ENCODE assay signal across 13 cellular contexts in genomic region chrX:11629593-11630211, GRCh38. TPM values are rescaled to one million over a fixed set of nuclear protein-coding genes. Genes with fewer than 3 reads are reported as not detected.
DNase-seq lines count a peak whose midpoint lies in the region; ATAC-seq and TF ChIP-seq lines count a peak whose summit lies in the region.
"Had no signal": no experiment of that assay in that cellular context is flagged by ENCODE, and none has a peak within 500 bp of the region (broad histone marks: within the 10 kb centered on the region; RNA-seq: fewer than 3 reads in every experiment).

No MANE protein-coding gene starts in this region.

- intact Hi-C loops in colonic mucosa (cut with DNase I), result no loop called here
- intact Hi-C loops in mucosa of descending colon (cut with DNase I, micrococcal nuclease), result no loop called here

- ATAC-seq in GM19452 (IDR thresholded peaks at IDR 0.05; ENCODE audit: unreplicated experiment) (peak; percentile 56), mucosa of descending colon (no peak)

- H3K56ac ChIP-seq in H9 (ENCODE audit: insufficient read length, low read depth, low read length), result no peak overlapping the region

- H4K5ac ChIP-seq in H9 (ENCODE audit: insufficient read length, low read depth, low read length), result no peak overlapping the region

- H2BK20ac ChIP-seq in H9 (ENCODE audit: low read depth, low read length, poor library complexity, severe bottlenecking), result no peak overlapping the region

- H3K36me3 ChIP-seq in colonic mucosa (no peaks in the 10 kb centered on the region), mucosa of descending colon (ENCODE audit: low read depth) (no peaks in the 10 kb centered on the region)

- no peak overlapping the region for H2BK5ac ChIP-seq in H9 (ENCODE audit: insufficient read length, low read length)

- peaks cover 51 to 55% of the 10 kb centered on the region in 2 experiments for H3K9me3 Mint-ChIP-seq in H9

- no peak overlapping the region for H2BK120ac ChIP-seq in H9 (ENCODE audit: low read depth, low read length, poor library complexity, severe bottlenecking)

- H3K79me2 ChIP-seq in H9 (ENCODE audit: insufficient read depth, low read length), result no peaks in the 10 kb centered on the region

- no peak overlapping the region for H3K4ac ChIP-seq in H9 (ENCODE audit: low read depth, low read length)

- no peak overlapping the region for H3K18ac ChIP-seq in H9 (ENCODE audit: insufficient read length, low read depth, low read length)

- H3K79me1 ChIP-seq in H9 (ENCODE audit: insufficient read depth, low read depth, low read length, poor library complexity, severe bottlenecking), result no peaks in the 10 kb centered on the region

- no peak overlapping the region for H3K4me2 ChIP-seq in H9 (ENCODE audit: insufficient read depth, insufficient read length, low read length)

- no peak overlapping the region for H3K27ac Mint-ChIP-seq in H9
- H3K27ac Mint-ChIP-seq: memory B cell had no signal

- no peak overlapping the region for H3K4me3 Mint-ChIP-seq in H9
- H3K4me3 Mint-ChIP-seq: memory B cell had no signal

- TF ChIP-seq CTCF in colonic mucosa (IDR thresholded peaks at IDR 0.05) (no peak), mucosa of descending colon (IDR thresholded peaks at IDR 0.05) (no peak), H9 (conservative IDR thresholded peaks at IDR 0.05) (no peak)

- H3T11ph ChIP-seq in H9 (ENCODE audit: low read length), result no peak overlapping the region

- H3K27ac ChIP-seq in colonic mucosa (no peak overlapping the region), H9 (ENCODE audit: insufficient read length, low read depth, low read length) (no peak overlapping the region)

- no peaks in the 10 kb centered on the region for H3K9me3 ChIP-seq in colonic mucosa
- H3K9me3 ChIP-seq in mucosa of descending colon, result no peaks in the 10 kb centered on the region
- no peaks in the 10 kb centered on the region for H3K9me3 ChIP-seq in H9 (ENCODE audit: control insufficient read depth, low read depth, low read length)

- H3K23me2 ChIP-seq in H9 (ENCODE audit: insufficient read length, low read depth, low read length, poor library complexity, severe bottlenecking), result no peaks in the 10 kb centered on the region

- H3K36me3 Mint-ChIP-seq in H9 (ENCODE audit: insufficient read depth in 1 of 3, low read depth in 3 of 3), result peaks cover 0 to 2% (median 0%) of the 10 kb centered on the region in 3 experiments; a peak in 2 of 7 replicates

- H3K27me3 Mint-ChIP-seq in H9 (ENCODE audit: low read depth), result peaks cover 5% of the 10 kb centered on the region; the same call in 1 of the 2 replicates

- H3K9ac ChIP-seq in colonic mucosa (ENCODE audit: low read depth in 2 of 2, low read length in 2 of 2) (no peak overlapping the region), H9 (ENCODE audit: extremely low read depth, insufficient read length, low read length) (no peak overlapping the region)

- H3K23ac ChIP-seq in H9 (ENCODE audit: insufficient read length, low read depth, low read length), result no peak overlapping the region

- H3K4me3 ChIP-seq in colonic mucosa, result no peak overlapping the region
- H3K4me3 ChIP-seq in mucosa of descending colon, result no peak overlapping the region

- no peak overlapping the region for H2BK12ac ChIP-seq in H9 (ENCODE audit: insufficient read length, low read depth, low read length)

- H3K27me3 ChIP-seq in colonic mucosa, result no peaks in the 10 kb centered on the region
- no peaks in the 10 kb centered on the region for H3K27me3 ChIP-seq in H9 (ENCODE audit: insufficient read depth, low read length)

- H3K4me1 Mint-ChIP-seq in H9, result peaks cover 3% of the 10 kb centered on the region in 2 experiments; a peak in 3 of 4 replicates
- H3K4me1 Mint-ChIP-seq: memory B cell had no signal

- no peaks in the 10 kb centered on the region for H4K20me1 ChIP-seq in H9 (ENCODE audit: control insufficient read depth, insufficient read depth, insufficient read length)

- H3K4me1 ChIP-seq in colonic mucosa, result no peaks in the 10 kb centered on the region
- no peaks in the 10 kb centered on the region for H3K4me1 ChIP-seq in mucosa of descending colon (ENCODE audit: low read depth)
- no peaks in the 10 kb centered on the region for H3K4me1 ChIP-seq in H9 (ENCODE audit: insufficient read depth, low read length)

- H4K91ac ChIP-seq in H9 (ENCODE audit: insufficient read length, low read depth, low read length), result no peak overlapping the region

- no peak overlapping the region for H2BK15ac ChIP-seq in H9 (ENCODE audit: low read depth, low read length)

- H2AFZ ChIP-seq in H9 (ENCODE audit: low read length), result no peak overlapping the region

- no peak overlapping the region for H4K8ac ChIP-seq in H9 (replicated peaks; ENCODE audit: insufficient read length, low read depth, low read length)

- no peak overlapping the region for H3K14ac ChIP-seq in H9 (ENCODE audit: insufficient read depth, low read length)

- DNase-seq in A172 (ENCODE audit: low spot score), result peak; percentile 51
- DNase-seq in LHCN-M2 (ENCODE audit: low read depth), result peak; percentile 58
- peak; percentile 22 for DNase-seq in foreskin melanocyte
- DNase-seq in GM19238 (ENCODE audit: insufficient read length, low spot score), result no peak
- DNase-seq in colonic mucosa, result no peak
- DNase-seq in mucosa of descending colon, result no peak
- no peak for DNase-seq in H9
- DNase-seq: AML-193, anterior cingulate cortex, NCI-H1694 treated with DMSO at 0.1 percent for 48 hours, T-helper 9 cell had no signal

- no peak overlapping the region for H2AK5ac ChIP-seq in H9 (ENCODE audit: insufficient read length, low read length)

- no CpG with 5 or more reads among the region's 4 CpGs for WGBS in H9 (ENCODE audit: extremely low coverage, insufficient read length, low lambda C conversion rate)

RNA-seq across cellular contexts. Expression of gene ARHGAP6, which starts 36.0 kb away (rescaled TPM):
- 0.28 and 0.38 TPM in 2 replicates for total RNA-seq in A172 (2014; rRNA removed; shearing (Covaris generic))
- 4.7 and 5.2 TPM in 2 replicates for total RNA-seq in LHCN-M2 (2014; rRNA removed)
- 1.5 TPM for polyA plus RNA-seq in LHCN-M2 (2012)
- 1 to 10 TPM; 1.1 to 5.0 TPM for total RNA-seq in colonic mucosa
- 10 to 100 TPM in 1 of 3 donors, 1 to 10 TPM in 2; 2.2 to 41.5 (median 4.4) TPM for total RNA-seq in mucosa of descending colon
- total RNA-seq in H9 (2021), result 0.07 and 0.15 TPM in 2 replicates

Comparison
In these comparisons a context has a peak if more than half of its experiments do, and no peak if none do; other contexts are left out.
1. DNase-seq: peak in A172 (single experiment), LHCN-M2 (single experiment) and foreskin melanocyte (single experiment); none in GM19238 (single experiment), colonic mucosa (single experiment), mucosa of descending colon (0 of 3) and H9 (single experiment).